Comparison of ENCODE assay signal across 1 cellular context in genomic region chr16:86365513-86366040, GRCh38.
TF ChIP-seq lines count a peak whose summit lies in the region.

No MANE protein-coding gene starts in this region.

TF ChIP-seq in IMR-90, 13 proteins besides CTCF, POLR2A, EP300 and RAD21:
- TF ChIP-seq RCOR1 (IDR thresholded peaks at IDR 0.05; ENCODE audit: insufficient replicate concordance, low read length) (no peak), FOS (IDR thresholded peaks at IDR 0.05; ENCODE audit: low read depth, low read length) (no peak), RFX5 (IDR thresholded peaks at IDR 0.05; ENCODE audit: low read depth, low read length) (no peak), NFE2L2 (IDR thresholded peaks at IDR 0.05; ENCODE audit: low read depth, low read length) (no peak), CHD1 (IDR thresholded peaks at IDR 0.05; ENCODE audit: low read depth, low read length) (no peak), MAZ (IDR thresholded peaks at IDR 0.05; ENCODE audit: borderline replicate concordance, low read depth, low read length) (no peak), MXI1 (IDR thresholded peaks at IDR 0.05; ENCODE audit: borderline replicate concordance, low read depth, low read length) (no peak), MAFK (IDR thresholded peaks at IDR 0.05; ENCODE audit: low read depth, low read length) (no peak), SMC3 (IDR thresholded peaks at IDR 0.05; ENCODE audit: low read depth, low read length) (no peak), BHLHE40 (IDR thresholded peaks at IDR 0.05; ENCODE audit: low read depth, low read length) (no peak)
- TF ChIP-seq, protein P1, sequence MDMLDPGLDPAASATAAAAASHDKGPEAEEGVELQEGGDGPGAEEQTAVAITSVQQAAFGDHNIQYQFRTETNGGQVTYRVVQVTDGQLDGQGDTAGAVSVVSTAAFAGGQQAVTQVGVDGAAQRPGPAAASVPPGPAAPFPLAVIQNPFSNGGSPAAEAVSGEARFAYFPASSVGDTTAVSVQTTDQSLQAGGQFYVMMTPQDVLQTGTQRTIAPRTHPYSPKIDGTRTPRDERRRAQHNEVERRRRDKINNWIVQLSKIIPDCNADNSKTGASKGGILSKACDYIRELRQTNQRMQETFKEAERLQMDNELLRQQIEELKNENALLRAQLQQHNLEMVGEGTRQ (IDR thresholded peaks at IDR 0.05; ENCODE audit: low read depth, low read length), result no peak
- TF ChIP-seq, protein P2, sequence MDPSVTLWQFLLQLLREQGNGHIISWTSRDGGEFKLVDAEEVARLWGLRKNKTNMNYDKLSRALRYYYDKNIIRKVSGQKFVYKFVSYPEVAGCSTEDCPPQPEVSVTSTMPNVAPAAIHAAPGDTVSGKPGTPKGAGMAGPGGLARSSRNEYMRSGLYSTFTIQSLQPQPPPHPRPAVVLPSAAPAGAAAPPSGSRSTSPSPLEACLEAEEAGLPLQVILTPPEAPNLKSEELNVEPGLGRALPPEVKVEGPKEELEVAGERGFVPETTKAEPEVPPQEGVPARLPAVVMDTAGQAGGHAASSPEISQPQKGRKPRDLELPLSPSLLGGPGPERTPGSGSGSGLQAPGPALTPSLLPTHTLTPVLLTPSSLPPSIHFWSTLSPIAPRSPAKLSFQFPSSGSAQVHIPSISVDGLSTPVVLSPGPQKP (IDR thresholded peaks at IDR 0.05; ENCODE audit: borderline replicate concordance, low read depth, low read length), result no peak
